ENCODE assay signal across 22 cellular contexts in genomic region chr5:146732966-146733365, GRCh38.
DNase-seq lines count a peak whose midpoint lies in the region; ATAC-seq, FAIRE-seq and TF ChIP-seq lines count a peak whose summit lies in the region.
"Had no signal": no experiment of that assay in that cellular context is flagged by ENCODE, and none has a peak within 500 bp of the region (broad histone marks: within the 10 kb centered on the region; RNA-seq: fewer than 3 reads in every experiment).

No MANE protein-coding gene starts in this region.

- peaks cover 9% of the 10 kb centered on the region for H3K9me3 Mint-ChIP-seq in stimulated activated effector memory CD8-positive, alpha-beta T cell treated with anti-CD3 and anti-CD28 coated beads, Interleukin-12 subunit alpha, Interleukin-12 subunit beta, amount 100 ng/mL, for 72 hours

- H2BK20ac ChIP-seq in IMR-90 (ENCODE audit: low read depth, low read length): no peak overlapping the region

- intact Hi-C loops in IMR-90 (cut with micrococcal nuclease): no loop called here
- intact Hi-C loops in esophagus muscularis mucosa (cut with DNase I): no loop called here

- H4K20me1 ChIP-seq in IMR-90 (ENCODE audit: insufficient read depth, low read length) (no peaks in the 10 kb centered on the region), MM.1S (ENCODE audit: insufficient read depth, low read length) (no peaks in the 10 kb centered on the region)
- H4K20me1 ChIP-seq: BLaER1 had no signal

- no peak overlapping the region for H3K4ac ChIP-seq in IMR-90 (ENCODE audit: low read depth, low read length)

- H4K5ac ChIP-seq in IMR-90 (ENCODE audit: low read depth, low read length): no peak overlapping the region

- H3F3A ChIP-seq in MM.1S (ENCODE audit: insufficient read depth, low read length): no peaks in the 10 kb centered on the region

- POLR2A ChIA-PET in IMR-90 (lab: Charles Lee; ENCODE audit: unreplicated experiment): no interaction called here

- H2BK5ac ChIP-seq in IMR-90 (ENCODE audit: low read depth, low read length, poor library complexity, severe bottlenecking): no peak overlapping the region

- H3K4me3 Mint-ChIP-seq in stimulated activated effector memory CD8-positive, alpha-beta T cell treated with anti-CD3 and anti-CD28 coated beads, Interleukin-12 subunit alpha, Interleukin-12 subunit beta, amount 100 ng/mL, for 72 hours: no peak overlapping the region
- H3K4me3 Mint-ChIP-seq: CD8-positive, alpha-beta T cell had no signal

- H3K4me1 Mint-ChIP-seq in stimulated activated effector memory CD8-positive, alpha-beta T cell treated with anti-CD3 and anti-CD28 coated beads, Interleukin-12 subunit alpha, Interleukin-12 subunit beta, amount 100 ng/mL, for 72 hours: no peaks in the 10 kb centered on the region

- no peak overlapping the region for H4K8ac ChIP-seq in IMR-90 (ENCODE audit: low read depth in 2 of 2, low read length in 2 of 2)

- H3K79me1 ChIP-seq in IMR-90 (ENCODE audit: low read depth in 1 of 2, low read length in 2 of 2): no peaks in the 10 kb centered on the region

- no peak overlapping the region for H3K23ac ChIP-seq in IMR-90 (ENCODE audit: low read depth, low read length)

- H3K9me3 ChIP-seq in IMR-90 (ENCODE audit: control insufficient read depth, insufficient read depth, low read length): peaks cover 5% of the 10 kb centered on the region; the same call in 1 of the 2 replicates
- H3K9me3 ChIP-seq in MM.1S (replicated peaks; ENCODE audit: insufficient read depth, low read length): no peaks in the 10 kb centered on the region
- H3K9me3 ChIP-seq in esophagus muscularis mucosa: peaks cover 0 to 15% (median 14%) of the 10 kb centered on the region in 4 donors

- H3K27ac ChIP-seq in IMR-90 (ENCODE audit: insufficient read depth, low read length) (no peak overlapping the region), MM.1S (ENCODE audit: low read length) (no peak overlapping the region), esophagus muscularis mucosa (replicated peaks in 1 of 4) (no peak overlapping the region)
- H3K27ac ChIP-seq: BLaER1, SK-N-MC had no signal

- no peak for TF ChIP-seq RAD21 in IMR-90 (IDR thresholded peaks at IDR 0.05; ENCODE audit: low read length)

- in situ Hi-C loops in IMR-90 (cut with MboI; ENCODE audit: low sequenced_read_pairs): no loop called here

- no peaks in the 10 kb centered on the region for H3K36me3 ChIP-seq in IMR-90 (ENCODE audit: control insufficient read depth, insufficient read depth, low read length)
- no peaks in the 10 kb centered on the region for H3K36me3 ChIP-seq in MM.1S (replicated peaks; ENCODE audit: insufficient read depth, low read length)
- no peaks in the 10 kb centered on the region for H3K36me3 ChIP-seq in esophagus muscularis mucosa
- H3K36me3 ChIP-seq: BLaER1 had no signal

- BruUV-seq in IMR-90 (replicated peaks; lab: Mats Ljungman, UMichigan): no TSS peak

- TF ChIP-seq EP300 in esophagus muscularis mucosa (IDR thresholded peaks at IDR 0.05): no peak

- no peak overlapping the region for H2AK9ac ChIP-seq in IMR-90 (replicated peaks; ENCODE audit: low read depth, low read length, poor library complexity)

- H3K14ac ChIP-seq in IMR-90 (replicated peaks; ENCODE audit: low read depth, low read length): no peak overlapping the region

- CTCF ChIA-PET in IMR-90 (lab: Yijun Ruan, JAX): no interaction called here

- no peak overlapping the region for H3K27ac Mint-ChIP-seq in stimulated activated effector memory CD8-positive, alpha-beta T cell treated with anti-CD3 and anti-CD28 coated beads, Interleukin-12 subunit alpha, Interleukin-12 subunit beta, amount 100 ng/mL, for 72 hours
- H3K27ac Mint-ChIP-seq: CD8-positive, alpha-beta T cell had no signal

- WGBS in IMR-90 (ENCODE audit: extremely low coverage in 2 of 2, insufficient read length in 1 of 2), 2 experiments: no CpG with 5 or more reads among the region's 3 CpGs
- WGBS in esophagus muscularis mucosa: 84% methylated on average over 3 of the region's 3 CpGs

- no peaks in the 10 kb centered on the region for H3K27me3 ChIP-seq in IMR-90 (ENCODE audit: control insufficient read depth, insufficient read depth, low read length)
- H3K27me3 ChIP-seq in MM.1S (replicated peaks; ENCODE audit: insufficient read depth, low read length): no peaks in the 10 kb centered on the region
- H3K27me3 ChIP-seq in esophagus muscularis mucosa: no peaks in the 10 kb centered on the region
- H3K27me3 ChIP-seq: BLaER1 had no signal

- H2AFZ ChIP-seq in IMR-90 (replicated peaks; ENCODE audit: low read length, poor library complexity): no peak overlapping the region
- no peak overlapping the region for H2AFZ ChIP-seq in MM.1S (ENCODE audit: low read length)

- dilution Hi-C loops in IMR-90 (cut with HindIII; ENCODE audit: low sequenced_read_pairs, unreplicated experiment): no loop called here

- H3K4me3 ChIP-seq in IMR-90 (ENCODE audit: insufficient read depth, low read depth, low read length) (no peak overlapping the region), fibroblast of pulmonary artery (replicated peaks; ENCODE audit: low read depth, low read length) (no peak overlapping the region), MM.1S (ENCODE audit: low read length) (no peak overlapping the region), esophagus muscularis mucosa (no peak overlapping the region)
- H3K4me3 ChIP-seq: BLaER1, SK-N-MC had no signal

- no peak for TF ChIP-seq POLR2A in IMR-90 (IDR thresholded peaks at IDR 0.05; ENCODE audit: low read depth, low read length)
- TF ChIP-seq POLR2A in esophagus muscularis mucosa (IDR thresholded peaks at IDR 0.05; ENCODE audit: low read depth): no peak
- TF ChIP-seq POLR2A in H54 (IDR thresholded peaks at IDR 0.05; ENCODE audit: low read depth, low read length): no peak

- DNase-seq in A172 (ENCODE audit: low spot score): peak; percentile 53
- DNase-seq in IMR-90: peak; percentile 9
- DNase-seq in amniotic epithelial cell (ENCODE audit: low read depth): peak; percentile 38
- DNase-seq in fibroblast of pulmonary artery (ENCODE audit: low read depth): peak; percentile 49
- no peak for DNase-seq in MM.1S
- DNase-seq in stimulated activated effector memory CD8-positive, alpha-beta T cell treated with anti-CD3 and anti-CD28 coated beads, Interleukin-12 subunit alpha, Interleukin-12 subunit beta, amount 100 ng/mL, for 72 hours (ENCODE audit: low spot score in 2 of 2): no peak
- no peak for DNase-seq in esophagus muscularis mucosa (ENCODE audit: extremely low spot score)
- no peak for DNase-seq in H54 (ENCODE audit: insufficient read length, low spot score)
- DNase-seq: CD8-positive, alpha-beta T cell; DMS53; GOT3; MV-4-11; NCI-H1417; NCI-H187 treated with DMSO at 0.1 percent for 48 hours; NCI-H2227 treated with DMSO at 0.1 percent for 48 hours; NCI-H524; Right ventricle myocardium superior had no signal

- no peaks in the 10 kb centered on the region for H3K9me2 ChIP-seq in MM.1S (replicated peaks; ENCODE audit: insufficient read depth, low read length)

- no peaks in the 10 kb centered on the region for H3K4me1 ChIP-seq in IMR-90 (ENCODE audit: control insufficient read depth, insufficient read depth, low read length)
- H3K4me1 ChIP-seq in MM.1S (ENCODE audit: low read length): no peaks in the 10 kb centered on the region
- H3K4me1 ChIP-seq in esophagus muscularis mucosa: no peaks in the 10 kb centered on the region
- H3K4me1 ChIP-seq: BLaER1 had no signal

- no peaks in the 10 kb centered on the region for H3K36me3 Mint-ChIP-seq in stimulated activated effector memory CD8-positive, alpha-beta T cell treated with anti-CD3 and anti-CD28 coated beads, Interleukin-12 subunit alpha, Interleukin-12 subunit beta, amount 100 ng/mL, for 72 hours

- H2AK5ac ChIP-seq in IMR-90 (ENCODE audit: low read depth, low read length): no peak overlapping the region

- H2BK15ac ChIP-seq in IMR-90 (ENCODE audit: low read depth, low read length): no peak overlapping the region; the same call in 2 of the 3 replicates

- no peak for FAIRE-seq in H54 (lab: Jason Lieb, UNC)
- FAIRE-seq: A204.1, GM12892, GM18507 had no signal

- H3K56ac ChIP-seq in IMR-90 (ENCODE audit: extremely low read depth, insufficient read depth, low read length): no peak overlapping the region

- no peak overlapping the region for H4K91ac ChIP-seq in IMR-90 (ENCODE audit: insufficient read depth, low read depth, low read length)

- H3K79me2 ChIP-seq in MM.1S (ENCODE audit: low read length): no peaks in the 10 kb centered on the region

- no peak for ATAC-seq in IMR-90 (ENCODE audit: low read depth)
- ATAC-seq in stimulated activated effector memory CD8-positive, alpha-beta T cell treated with anti-CD3 and anti-CD28 coated beads, Interleukin-12 subunit alpha, Interleukin-12 subunit beta, amount 100 ng/mL, for 72 hours: no peak
- ATAC-seq: CD8-positive, alpha-beta T cell had no signal

- peak overlapping the region; percentile 73; the same call in 1 of the 2 replicates for H2BK120ac ChIP-seq in IMR-90 (ENCODE audit: low read depth, low read length)

- no peak for TF ChIP-seq CTCF in IMR-90 (conservative IDR thresholded peaks at IDR 0.05; ENCODE audit: low read depth, low read length)
- TF ChIP-seq CTCF in fibroblast of pulmonary artery (IDR thresholded peaks at IDR 0.05; ENCODE audit: low read length, missing control alignments): no peak
- no peak for TF ChIP-seq CTCF in MM.1S (IDR thresholded peaks at IDR 0.05; ENCODE audit: low read length)
- no peak for TF ChIP-seq CTCF in esophagus muscularis mucosa (IDR thresholded peaks at IDR 0.05)

- H3K4me2 ChIP-seq in IMR-90 (ENCODE audit: low read depth, low read length): no peak overlapping the region
- H3K4me2 ChIP-seq in MM.1S (ENCODE audit: low read depth, low read length): no peak overlapping the region
- H3K4me2 ChIP-seq: BLaER1 had no signal

- no peaks in the 10 kb centered on the region for H3K9me1 ChIP-seq in IMR-90 (ENCODE audit: insufficient read depth, low read length)

- H3K18ac ChIP-seq in IMR-90 (ENCODE audit: low read depth, low read length): peak overlapping the region; percentile 8; the same call in 1 of the 2 replicates

- no peak overlapping the region for H3K9ac ChIP-seq in IMR-90 (ENCODE audit: low read depth, low read length)
- no peak overlapping the region for H3K9ac ChIP-seq in MM.1S (ENCODE audit: low read length)
- H3K9ac ChIP-seq: BLaER1 had no signal

TF ChIP-seq in IMR-90, 13 proteins besides CTCF, POLR2A, EP300 and RAD21 (continues in another document):
- TF ChIP-seq MAFK (IDR thresholded peaks at IDR 0.05; ENCODE audit: low read depth, low read length): no peak
- no peak for TF ChIP-seq CHD1 (IDR thresholded peaks at IDR 0.05; ENCODE audit: low read depth, low read length)
- TF ChIP-seq FOS (IDR thresholded peaks at IDR 0.05; ENCODE audit: low read depth, low read length): no peak
- TF ChIP-seq SMC3 (IDR thresholded peaks at IDR 0.05; ENCODE audit: low read depth, low read length): no peak
- no peak for TF ChIP-seq MXI1 (IDR thresholded peaks at IDR 0.05; ENCODE audit: borderline replicate concordance, low read depth, low read length)
- no peak for TF ChIP-seq RCOR1 (IDR thresholded peaks at IDR 0.05; ENCODE audit: insufficient replicate concordance, low read length)
- no peak for TF ChIP-seq CEBPB (IDR thresholded peaks at IDR 0.05; ENCODE audit: low read depth, low read length)
- no peak for TF ChIP-seq MAZ (IDR thresholded peaks at IDR 0.05; ENCODE audit: borderline replicate concordance, low read depth, low read length)
- TF ChIP-seq RFX5 (IDR thresholded peaks at IDR 0.05; ENCODE audit: low read depth, low read length): no peak

Comparison
In these comparisons a context has a peak if more than half of its experiments do, and no peak if none do; other contexts are left out.
1. DNase-seq: peak in A172 (single experiment), IMR-90 (single experiment), amniotic epithelial cell (single experiment) and fibroblast of pulmonary artery (single experiment); none in MM.1S (single experiment), stimulated activated effector memory CD8-positive, alpha-beta T cell treated with anti-CD3 and anti-CD28 coated beads, Interleukin-12 subunit alpha, Interleukin-12 subunit beta, amount 100 ng/mL, for 72 hours (0 of 2), esophagus muscularis mucosa (single experiment) and H54 (single experiment).